Comparison of ENCODE assay signal across 33 cellular contexts in genomic region chr13:23455401-23456185, GRCh38. TPM values are rescaled to one million over a fixed set of nuclear protein-coding genes. Genes with fewer than 3 reads are reported as not detected.
A peak's percentile ranks its signal among the peaks of the same experiment; 100 is the strongest.
DNase-seq lines count a peak whose midpoint lies in the region; ATAC-seq, FAIRE-seq and TF ChIP-seq lines count a peak whose summit lies in the region.
"Had no signal": no experiment of that assay in that cellular context is flagged by ENCODE, and none has a peak within 500 bp of the region (broad histone marks: within the 10 kb centered on the region; RNA-seq: fewer than 3 reads in every experiment).

No MANE protein-coding gene starts in this region.

- no peak for ATAC-seq in HG02885 (IDR thresholded peaks at IDR 0.05; ENCODE audit: poor library complexity, unreplicated experiment)
- ATAC-seq: activated naive CD8-positive, alpha-beta T cell treated with anti-CD3 and anti-CD28 coated beads, Interleukin-2, amount 50 U/mL, for 24 hours; HCT116; K562; naive thymus-derived CD8-positive, alpha-beta T cell; stimulated activated memory B cell treated with anti-CD40 and anti-IgM and Interleukin-4, amounts not matched to agents 10 μg/mL and 1 μg/mL and 100 μg/mL, for 72 hours; upper lobe of right lung had no signal

- H3K4me1 ChIP-seq in breast epithelium (no peaks in the 10 kb centered on the region), OCI-LY7 (ENCODE audit: insufficient read depth, low read length, poor library complexity, severe bottlenecking) (no peaks in the 10 kb centered on the region), esophagus muscularis mucosa (peaks cover 0 to 12% (median 6%) of the 10 kb centered on the region in 4 donors)
- H3K4me1 ChIP-seq: upper lobe of right lung had no signal

- H2AFZ ChIP-seq in OCI-LY7 (ENCODE audit: low read length) = no peak overlapping the region
- H2AFZ ChIP-seq: hepatocyte, PC-9 had no signal

- H3K27me3 ChIP-seq in breast epithelium = no peaks in the 10 kb centered on the region
- H3K27me3 ChIP-seq in esophagus muscularis mucosa = no peaks in the 10 kb centered on the region
- H3K27me3 ChIP-seq: BLaER1, hepatocyte, SJCRH30, upper lobe of right lung had no signal

- H3K4me3 Mint-ChIP-seq in MCF 10A (ENCODE audit: unreplicated experiment) = no peak overlapping the region
- H3K4me3 Mint-ChIP-seq: activated naive CD8-positive, alpha-beta T cell treated with anti-CD3 and anti-CD28 coated beads, Interleukin-2, amount 50 U/mL, for 24 hours; naive thymus-derived CD8-positive, alpha-beta T cell; stimulated activated memory B cell treated with anti-CD40 and anti-IgM and Interleukin-4, amounts not matched to agents 10 μg/mL and 1 μg/mL and 100 μg/mL, for 72 hours; T-helper 1 cell treated with Interleukin-12 subunit alpha and Interleukin-12 subunit beta and Interleukin-4 antibody, amounts not matched to agents 30 μg/mL and 1 μg/mL, for 36 hours had no signal

- FAIRE-seq in HTR-8/SVneo (lab: Jason Lieb, UNC) = no peak
- FAIRE-seq: GM12891, K562 had no signal

- no peaks in the 10 kb centered on the region for H3K36me3 ChIP-seq in breast epithelium
- H3K36me3 ChIP-seq in OCI-LY7 (ENCODE audit: insufficient read depth, low read length) = no peaks in the 10 kb centered on the region
- no peaks in the 10 kb centered on the region for H3K36me3 ChIP-seq in esophagus muscularis mucosa
- H3K36me3 ChIP-seq: BLaER1, SJCRH30, upper lobe of right lung had no signal

- TF ChIP-seq POLR2A in breast epithelium (IDR thresholded peaks at IDR 0.05) = no peak
- no peak for TF ChIP-seq POLR2A in esophagus muscularis mucosa (IDR thresholded peaks at IDR 0.05; ENCODE audit: low read depth)

- no peaks in the 10 kb centered on the region for H3K9me3 Mint-ChIP-seq in MCF 10A (ENCODE audit: unreplicated experiment)
- H3K9me3 Mint-ChIP-seq: activated naive CD8-positive, alpha-beta T cell treated with anti-CD3 and anti-CD28 coated beads, Interleukin-2, amount 50 U/mL, for 24 hours; naive thymus-derived CD8-positive, alpha-beta T cell; stimulated activated memory B cell treated with anti-CD40 and anti-IgM and Interleukin-4, amounts not matched to agents 10 μg/mL and 1 μg/mL and 100 μg/mL, for 72 hours; T-helper 1 cell treated with Interleukin-12 subunit alpha and Interleukin-12 subunit beta and Interleukin-4 antibody, amounts not matched to agents 30 μg/mL and 1 μg/mL, for 36 hours had no signal

- no peaks in the 10 kb centered on the region for H3K9me2 ChIP-seq in OCI-LY7 (ENCODE audit: insufficient read depth, low read length)

- peaks cover 13% of the 10 kb centered on the region for H3K4me1 Mint-ChIP-seq in MCF 10A (ENCODE audit: insufficient read depth, unreplicated experiment)
- H3K4me1 Mint-ChIP-seq: activated naive CD8-positive, alpha-beta T cell treated with anti-CD3 and anti-CD28 coated beads, Interleukin-2, amount 50 U/mL, for 24 hours had no signal

- H3K27ac Mint-ChIP-seq in MCF 10A (ENCODE audit: low read depth, unreplicated experiment) = no peak overlapping the region
- H3K27ac Mint-ChIP-seq: activated naive CD8-positive, alpha-beta T cell treated with anti-CD3 and anti-CD28 coated beads, Interleukin-2, amount 50 U/mL, for 24 hours; naive thymus-derived CD8-positive, alpha-beta T cell; stimulated activated memory B cell treated with anti-CD40 and anti-IgM and Interleukin-4, amounts not matched to agents 10 μg/mL and 1 μg/mL and 100 μg/mL, for 72 hours; T-helper 1 cell treated with Interleukin-12 subunit alpha and Interleukin-12 subunit beta and Interleukin-4 antibody, amounts not matched to agents 30 μg/mL and 1 μg/mL, for 36 hours had no signal

- BruUV-seq in MCF 10A (replicated peaks; lab: Mats Ljungman, UMichigan) (no TSS peak), OCI-LY7 (replicated peaks; lab: Mats Ljungman, UMichigan) (no TSS peak)

- TF ChIP-seq CTCF in MCF 10A (IDR thresholded peaks at IDR 0.05; ENCODE audit: unreplicated experiment) = no peak
- no peak for TF ChIP-seq CTCF in breast epithelium (IDR thresholded peaks at IDR 0.05)
- TF ChIP-seq CTCF in OCI-LY7 (conservative IDR thresholded peaks at IDR 0.05; ENCODE audit: low read length) = 0 out of 2 replicates have a peak, but pooled peaks have one; percentile 15
- TF ChIP-seq CTCF in esophagus muscularis mucosa (IDR thresholded peaks at IDR 0.05) = no peak

- no peak overlapping the region for H3K4me2 ChIP-seq in OCI-LY7 (ENCODE audit: low read length)
- H3K4me2 ChIP-seq: BLaER1, hepatocyte, PC-9 had no signal

- H3K4me3 ChIP-seq in breast epithelium = no peak overlapping the region
- no peak overlapping the region for H3K4me3 ChIP-seq in OCI-LY7 (ENCODE audit: low read depth, low read length, poor library complexity, severe bottlenecking)
- no peak overlapping the region for H3K4me3 ChIP-seq in esophagus muscularis mucosa
- H3K4me3 ChIP-seq: BLaER1, hepatocyte, K562, PC-9, SJCRH30, upper lobe of right lung had no signal

- H3K79me2 ChIP-seq in OCI-LY7 (ENCODE audit: insufficient read depth, low read depth, low read length) = no peaks in the 10 kb centered on the region
- H3K79me2 ChIP-seq: hepatocyte had no signal

- H3K27ac ChIP-seq in breast epithelium (no peak overlapping the region), OCI-LY7 (ENCODE audit: low read depth, low read length, poor library complexity, severe bottlenecking) (no peak overlapping the region), esophagus muscularis mucosa (replicated peaks in 1 of 4) (no peak overlapping the region)
- H3K27ac ChIP-seq: BLaER1, hepatocyte, PC-9, SJCRH30, upper lobe of right lung had no signal

- intact Hi-C loops in MCF 10A (cut with micrococcal nuclease) = no loop called here
- intact Hi-C loops in breast epithelium (cut with DNase I; ENCODE audit: low total_unique reads) = no loop called here
- intact Hi-C loops in OCI-LY7 (cut with micrococcal nuclease; ENCODE audit: unreplicated experiment) = no loop called here
- intact Hi-C loops in esophagus muscularis mucosa (cut with DNase I) = no loop called here

- no peaks in the 10 kb centered on the region for H3K27me3 Mint-ChIP-seq in MCF 10A (ENCODE audit: insufficient read depth, unreplicated experiment)

- POLR2A ChIA-PET in MCF 10A (lab: Yijun Ruan, JAX) = interaction anchor here (0.6 to 1.7 kb wide), 5 partner anchors 10 to 1287 kb away, joined by 3 to 9 read pairs (median 3); partner anchors contain the start of gene MIPEP
- POLR2A ChIA-PET in OCI-LY7 (lab: Charles Lee) = no interaction called here

- CTCF ChIA-PET in MCF 10A (lab: Yijun Ruan, JAX) = interaction anchor here (0.5 to 3.4 kb wide), 11 partner anchors 11 to 758 kb away, joined by 3 to 26 read pairs (median 3); partner anchors contain the start of gene MIPEP
- CTCF ChIA-PET in OCI-LY7 (lab: Charles Lee; ENCODE audit: unreplicated experiment) = no interaction called here

- no peak for TF ChIP-seq EP300 in esophagus muscularis mucosa (IDR thresholded peaks at IDR 0.05)

- H3K9me3 ChIP-seq in breast epithelium = no peaks in the 10 kb centered on the region
- H3K9me3 ChIP-seq in OCI-LY7 (ENCODE audit: low read length) = no peaks in the 10 kb centered on the region
- H3K9me3 ChIP-seq in esophagus muscularis mucosa = no peaks in the 10 kb centered on the region
- H3K9me3 ChIP-seq: BLaER1, SJCRH30, upper lobe of right lung had no signal

- no peaks in the 10 kb centered on the region for H3K36me3 Mint-ChIP-seq in MCF 10A (ENCODE audit: insufficient read depth, unreplicated experiment)
- H3K36me3 Mint-ChIP-seq: naive thymus-derived CD8-positive, alpha-beta T cell; stimulated activated memory B cell treated with anti-CD40 and anti-IgM and Interleukin-4, amounts not matched to agents 10 μg/mL and 1 μg/mL and 100 μg/mL, for 72 hours had no signal

- DNase-seq in MCF 10A (ENCODE audit: unreplicated experiment) (peak; percentile 68), breast epithelium (ENCODE audit: low spot score in 2 of 2) (no peak), OCI-LY7 (ENCODE audit: low spot score) (no peak), esophagus muscularis mucosa (ENCODE audit: extremely low spot score) (peak; percentile 60), HTR-8/SVneo (ENCODE audit: insufficient read length, low spot score) (no peak), NCI-H1417 treated with DMSO at 0.1 percent for 48 hours (lab: John Stamatoyannopoulos, UW) (no peak)
- DNase-seq in activated CD4-positive, CD25-positive, alpha-beta regulatory T cell (lab: John Stamatoyannopoulos, UW) = no peak
- DNase-seq: activated CD4-positive, alpha-beta T cell treated with anti-CD3 and anti-CD28 coated beads for 1 hour; activated gamma-delta T cell; activated naive CD8-positive, alpha-beta T cell treated with anti-CD3 and anti-CD28 coated beads, Interleukin-2, amount 50 U/mL, for 24 hours; COR-L47; DND-41; effector CD4-positive, alpha-beta T cell; foreskin fibroblast; MV-4-11; naive thymus-derived CD8-positive, alpha-beta T cell; NCI-H2029 treated with DMSO at 0.1 percent for 48 hours; NCI-H446; NCI-H82; occipital lobe; PC-9; retina; SJCRH30; stimulated activated CD4-positive, alpha-beta T cell treated with anti-CD3 and anti-CD28 coated beads, Interleukin-4, amount 100 ng/mL, for 1 hour; upper lobe of right lung had no signal

- no peaks in the 10 kb centered on the region for H4K20me1 ChIP-seq in OCI-LY7 (ENCODE audit: insufficient read depth, low read length)
- H4K20me1 ChIP-seq: BLaER1 had no signal

- WGBS in esophagus muscularis mucosa = 86% methylated on average over 7 of the region's 7 CpGs

RNA-seq across cellular contexts. Expression of gene SACS, which starts 22.1 kb away (rescaled TPM):
- 17.6 and 21.1 TPM in 2 replicates for total RNA-seq in MCF 10A (2022)
- total RNA-seq in breast epithelium = 10 to 100 TPM; 26.2 to 36.3 (median 32.4) TPM
- total RNA-seq in OCI-LY7 (2014; rRNA removed; shearing (Covaris generic)) = 22.6 and 25.9 TPM in 2 replicates
- total RNA-seq in OCI-LY7 (2022) = 9.8 and 11.2 TPM in 2 replicates
- total RNA-seq in esophagus muscularis mucosa = 10 to 100 TPM; 45.1 to 70.1 (median 65.3) TPM

Comparison
In these comparisons a context has a peak if more than half of its experiments do, and no peak if none do; other contexts are left out.
1. DNase-seq: peak in MCF 10A (single experiment) and esophagus muscularis mucosa (single experiment); none in breast epithelium (0 of 2), OCI-LY7 (single experiment), HTR-8/SVneo (single experiment), NCI-H1417 treated with DMSO at 0.1 percent for 48 hours (single experiment) and activated CD4-positive, CD25-positive, alpha-beta regulatory T cell (0 of 4).